ENCODE assay signal across 11 cellular contexts in the genomic region with DNA sequence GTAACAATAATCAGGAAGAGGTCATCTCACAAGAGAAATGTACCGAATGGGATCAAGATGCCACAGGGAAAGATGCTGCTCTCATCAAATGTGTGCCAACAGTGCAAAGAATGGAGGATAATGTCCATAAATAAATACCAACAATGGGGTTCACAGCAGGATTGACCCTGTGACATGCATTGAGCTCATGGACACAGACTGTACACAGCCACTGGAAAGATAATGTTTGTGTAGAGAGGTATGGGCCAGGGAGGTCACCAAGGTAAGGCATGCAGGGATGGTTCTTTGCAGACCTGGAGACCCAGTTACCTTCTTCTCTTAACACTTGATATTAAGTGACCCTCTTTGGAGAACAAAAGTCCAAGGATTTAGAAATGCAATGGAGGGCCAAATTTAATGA. TPM values are rescaled to one million over a fixed set of nuclear protein-coding genes. Genes with fewer than 3 reads are reported as not detected.
DNase-seq lines count a peak whose midpoint lies in the region; ATAC-seq and TF ChIP-seq lines count a peak whose summit lies in the region.
"Had no signal": no experiment of that assay in that cellular context is flagged by ENCODE, and none has a peak within 500 bp of the region (broad histone marks: within the 10 kb centered on the region; RNA-seq: fewer than 3 reads in every experiment).

No MANE protein-coding gene starts in this region.

- peaks cover 48% of the 10 kb centered on the region for H3K4me1 Mint-ChIP-seq in activated CD8-positive, alpha-beta memory T cell treated with anti-CD3 and anti-CD28 coated beads, Interleukin-2, amount 10 ng/mL, durations not matched to agents 7 days and 5 days
- H3K4me1 Mint-ChIP-seq in T-cell (peaks cover 62 to 76% (median 65%) of the 10 kb centered on the region in 3 donors), progenitor cell of endocrine pancreas (ENCODE audit: low read depth) (peaks cover 47% of the 10 kb centered on the region)

- POLR2A ChIA-PET in T-cell (lab: Charles Lee): no interaction called here

- peaks cover 8% of the 10 kb centered on the region for H3K36me3 Mint-ChIP-seq in activated CD8-positive, alpha-beta memory T cell treated with anti-CD3 and anti-CD28 coated beads, Interleukin-2, amount 10 ng/mL, durations not matched to agents 7 days and 5 days
- peaks cover 17% of the 10 kb centered on the region for H3K36me3 Mint-ChIP-seq in T-cell
- peaks cover 20% of the 10 kb centered on the region for H3K36me3 Mint-ChIP-seq in progenitor cell of endocrine pancreas (ENCODE audit: insufficient read depth)

- peak overlapping the region; percentile 93 for H3K4me3 Mint-ChIP-seq in activated CD8-positive, alpha-beta memory T cell treated with anti-CD3 and anti-CD28 coated beads, Interleukin-2, amount 10 ng/mL, durations not matched to agents 7 days and 5 days
- peak overlapping the region; percentile 92 to 98 (median 95) for H3K4me3 Mint-ChIP-seq in T-cell
- peak overlapping the region; percentile 91 for H3K4me3 Mint-ChIP-seq in progenitor cell of endocrine pancreas (ENCODE audit: low read depth)

- H3K9me3 Mint-ChIP-seq in activated CD8-positive, alpha-beta memory T cell treated with anti-CD3 and anti-CD28 coated beads, Interleukin-2, amount 10 ng/mL, durations not matched to agents 7 days and 5 days (ENCODE audit: low read depth): no peaks in the 10 kb centered on the region
- H3K9me3 Mint-ChIP-seq in T-cell: no peaks in the 10 kb centered on the region
- no peaks in the 10 kb centered on the region for H3K9me3 Mint-ChIP-seq in progenitor cell of endocrine pancreas (ENCODE audit: low read depth)

- H3K27ac Mint-ChIP-seq in activated CD8-positive, alpha-beta memory T cell treated with anti-CD3 and anti-CD28 coated beads, Interleukin-2, amount 10 ng/mL, durations not matched to agents 7 days and 5 days: no peak overlapping the region
- H3K27ac Mint-ChIP-seq in T-cell (peak overlapping the region; percentile 4 to 81), progenitor cell of endocrine pancreas (no peak overlapping the region)

- DNase-seq in activated CD8-positive, alpha-beta memory T cell treated with anti-CD3 and anti-CD28 coated beads, Interleukin-2, amount 10 ng/mL, durations not matched to agents 7 days and 5 days: no peak
- no peak for DNase-seq in activated CD8-positive, alpha-beta memory T cell treated with anti-CD3 and anti-CD28 coated beads, Interleukin-2, amount 50 U/mL, for 4 hours
- DNase-seq in T-cell (no peak), epithelial cell of proximal tubule (ENCODE audit: low read depth) (no peak), progenitor cell of endocrine pancreas (ENCODE audit: low spot score, unreplicated experiment) (no peak), CD1c-positive myeloid dendritic cell (ENCODE audit: extremely low spot score) (no peak)
- DNase-seq: caudate nucleus, NCI-H1105, NCI-H69 had no signal

- TF ChIP-seq CTCF in epithelial cell of proximal tubule (conservative IDR thresholded peaks at IDR 0.05; ENCODE audit: low read depth, low read length): no peak
- TF ChIP-seq CTCF in progenitor cell of endocrine pancreas (IDR thresholded peaks at IDR 0.05; ENCODE audit: unreplicated experiment): no peak

- H3K27me3 Mint-ChIP-seq in activated CD8-positive, alpha-beta memory T cell treated with anti-CD3 and anti-CD28 coated beads, Interleukin-2, amount 10 ng/mL, durations not matched to agents 7 days and 5 days: no peaks in the 10 kb centered on the region
- H3K27me3 Mint-ChIP-seq in T-cell (no peaks in the 10 kb centered on the region), progenitor cell of endocrine pancreas (no peaks in the 10 kb centered on the region)

- CTCF ChIA-PET in activated CD8-positive, alpha-beta memory T cell treated with anti-CD3 and anti-CD28 coated beads, Interleukin-2, amount 10 ng/mL, durations not matched to agents 7 days and 5 days (lab: Charles Lee): no interaction called here
- CTCF ChIA-PET in T-cell (lab: Charles Lee): no interaction called here

- no peak for ATAC-seq in activated CD8-positive, alpha-beta memory T cell treated with anti-CD3 and anti-CD28 coated beads, Interleukin-2, amount 10 ng/mL, durations not matched to agents 7 days and 5 days
- no peak for ATAC-seq in T-cell (replicated peaks in 1 of 4)
- no peak for ATAC-seq in GM21423 (IDR thresholded peaks at IDR 0.05; ENCODE audit: unreplicated experiment)
- ATAC-seq in HG03108 (IDR thresholded peaks at IDR 0.05; ENCODE audit: unreplicated experiment): no peak

- H3K4me3 ChIP-seq in epithelial cell of proximal tubule (ENCODE audit: low read depth, low read length): peak overlapping the region; percentile 99

RNA-seq across cellular contexts. Expression of gene AGPAT1, which starts 1.5 kb away (rescaled TPM):
- 10 to 100 TPM; 37.5 to 38.6 TPM for total RNA-seq in activated CD8-positive, alpha-beta memory T cell treated with anti-CD3 and anti-CD28 coated beads, Interleukin-2, amount 10 ng/mL, durations not matched to agents 7 days and 5 days
- total RNA-seq in T-cell: 10 to 100 TPM; 23.5 to 34.6 (median 31.0) TPM
- total RNA-seq in epithelial cell of proximal tubule: 57.1 and 72.2 TPM in 2 replicates
- total RNA-seq in progenitor cell of endocrine pancreas: 94.1 and 102 TPM in 2 replicates

RNA-seq across cellular contexts. Expression of gene RNF5, which starts 3.8 kb away (rescaled TPM):
- total RNA-seq in activated CD8-positive, alpha-beta memory T cell treated with anti-CD3 and anti-CD28 coated beads, Interleukin-2, amount 10 ng/mL, durations not matched to agents 7 days and 5 days: 10 to 100 TPM; 41.0 to 51.9 TPM
- total RNA-seq in T-cell (10 to 100 TPM; 23.6 to 49.3 (median 44.6) TPM), epithelial cell of proximal tubule (66.6 and 79.9 TPM in 2 replicates), progenitor cell of endocrine pancreas (91.2 and 92.2 TPM in 2 replicates)

RNA-seq across cellular contexts. Expression of gene AGER, which starts 9.6 kb away (rescaled TPM):
- 10 to 100 TPM; 20.7 to 22.0 TPM for total RNA-seq in activated CD8-positive, alpha-beta memory T cell treated with anti-CD3 and anti-CD28 coated beads, Interleukin-2, amount 10 ng/mL, durations not matched to agents 7 days and 5 days
- total RNA-seq in T-cell (10 to 100 TPM; 42.6 to 81.4 (median 67.7) TPM), epithelial cell of proximal tubule (0.80 and 1.4 TPM in 2 replicates), progenitor cell of endocrine pancreas (28.5 and 29.9 TPM in 2 replicates)

RNA-seq across cellular contexts. Expression of gene EGFL8, which starts 10.0 kb away (rescaled TPM):
- 10 to 100 TPM; 11.4 to 13.1 TPM for total RNA-seq in activated CD8-positive, alpha-beta memory T cell treated with anti-CD3 and anti-CD28 coated beads, Interleukin-2, amount 10 ng/mL, durations not matched to agents 7 days and 5 days
- total RNA-seq in T-cell: 10 to 100 TPM; 13.9 to 18.9 (median 16.9) TPM
- 3.1 and 6.5 TPM in 2 replicates for total RNA-seq in epithelial cell of proximal tubule
- 68.3 and 83.1 TPM in 2 replicates for total RNA-seq in progenitor cell of endocrine pancreas

RNA-seq across cellular contexts. Expression of gene PBX2, which starts 15.6 kb away (rescaled TPM):
- 10 to 100 TPM; 60.0 to 61.6 TPM for total RNA-seq in activated CD8-positive, alpha-beta memory T cell treated with anti-CD3 and anti-CD28 coated beads, Interleukin-2, amount 10 ng/mL, durations not matched to agents 7 days and 5 days
- total RNA-seq in T-cell (100 to 1,000 TPM; 124 to 171 (median 148) TPM), epithelial cell of proximal tubule (38.3 and 44.5 TPM in 2 replicates), progenitor cell of endocrine pancreas (260 and 261 TPM in 2 replicates)

Comparison
In these comparisons a context has a peak if more than half of its experiments do, and no peak if none do; other contexts are left out.
1. H3K27ac Mint-ChIP-seq: peak in T-cell (2 of 2); none in activated CD8-positive, alpha-beta memory T cell treated with anti-CD3 and anti-CD28 coated beads, Interleukin-2, amount 10 ng/mL, durations not matched to agents 7 days and 5 days (single experiment) and progenitor cell of endocrine pancreas (single experiment).
2. Peak in every context shown above with its lines, with median percentiles within 50 percentile points of each other: H3K4me3 Mint-ChIP-seq.